9 cellular contexts compared by ENCODE assay signal in the genomic region with DNA sequence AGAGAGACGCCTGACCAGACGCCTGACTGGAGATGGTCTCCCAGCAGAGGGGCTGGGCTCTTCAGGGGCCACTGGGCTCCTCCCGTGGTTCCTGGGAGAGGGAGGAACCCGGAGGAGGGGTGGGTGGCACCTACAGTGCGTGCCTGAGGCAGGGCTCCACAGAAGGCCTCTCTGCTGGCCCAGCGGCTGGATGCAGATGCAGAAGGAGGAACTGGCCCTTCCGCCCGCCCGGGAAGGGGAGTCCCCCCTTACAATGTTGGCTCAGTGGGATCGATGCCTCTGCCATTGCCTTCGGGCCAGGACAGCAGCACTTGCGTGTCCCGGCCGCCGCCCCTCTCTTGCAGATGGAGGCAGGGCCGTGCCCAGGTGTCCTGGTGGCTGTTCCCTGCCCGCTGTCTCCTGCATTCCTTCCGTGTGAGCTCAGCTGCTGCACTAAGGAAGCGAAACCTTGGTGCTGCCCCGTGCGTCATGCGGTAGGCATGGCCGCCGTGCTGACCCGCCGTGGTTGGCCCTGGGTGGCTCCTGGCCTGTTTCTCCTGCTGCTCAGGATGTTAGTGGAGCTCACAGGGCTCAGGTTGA. TPM values are rescaled to one million over a fixed set of nuclear protein-coding genes. Genes with fewer than 3 reads are reported as not detected.
DNase-seq lines count a peak whose midpoint lies in the region; ATAC-seq and TF ChIP-seq lines count a peak whose summit lies in the region.
"Had no signal": no experiment of that assay in that cellular context is flagged by ENCODE, and none has a peak within 500 bp of the region (broad histone marks: within the 10 kb centered on the region; RNA-seq: fewer than 3 reads in every experiment).

No MANE protein-coding gene starts in this region.

- peaks cover 11 to 84% (median 74%) of the 10 kb centered on the region in 9 donors for H3K4me1 ChIP-seq in heart right ventricle

- H3K27ac ChIP-seq in heart right ventricle = peak overlapping the region in 9 of 10 donors; percentile 2 to 73 (median 56)

- whole genome bisulfite sequencing in heart right ventricle, 2 donors = 68 to 70% methylated on average over 26 of the region's 26 CpGs

- DNase-seq in SW480 (ENCODE audit: low spot score) (peak; percentile 85), heart right ventricle (peak in 1 of 2 donors; percentile 65), sciatic nerve (ENCODE audit: low spot score) (no peak), SKM-1 (lab: John Stamatoyannopoulos, UW; ENCODE audit: unreplicated experiment) (no peak), AG08396 (ENCODE audit: low spot score) (no peak)
- DNase-seq in activated CD4-positive, alpha-beta T cell treated with anti-CD3 and anti-CD28 coated beads for 48 hours = no peak
- DNase-seq: NCI-H2107 had no signal

- H3K27me3 ChIP-seq in heart right ventricle = no peaks in the 10 kb centered on the region

- ATAC-seq in GM19025 (IDR thresholded peaks at IDR 0.05; ENCODE audit: low read depth, unreplicated experiment) (peak; percentile 49), heart right ventricle (peak in 7 of 8 donors; percentile 23 to 47 (median 35)), sciatic nerve (peak; percentile 61), HG03039 (IDR thresholded peaks at IDR 0.05; ENCODE audit: unreplicated experiment) (no peak)

- no peak for TF ChIP-seq CTCF in heart right ventricle (IDR thresholded peaks at IDR 0.05)

- H3K9me3 ChIP-seq in heart right ventricle = no peaks in the 10 kb centered on the region

- H3K36me3 ChIP-seq in heart right ventricle = peaks cover 0 to 7% (median 0%) of the 10 kb centered on the region in 9 donors

- H3K4me3 ChIP-seq in heart right ventricle = peak overlapping the region in 4 of 10 donors; percentile 11 to 34 (median 26)

- intact Hi-C loops in heart right ventricle (cut with DNase I) (no loop called here), sciatic nerve (cut with DNase I) (no loop called here)

RNA-seq across cellular contexts. Expression of a gene that starts 15.1 kb away (rescaled TPM):
- total RNA-seq in heart right ventricle (10 to 100 TPM in 9 of 10 donors, 1 to 10 TPM in 1; 9.5 to 25.8 (median 13.8) TPM), sciatic nerve (50.9 TPM)
- 10 to 100 TPM; 16.1 to 18.7 TPM for polyA plus RNA-seq in heart right ventricle

RNA-seq across cellular contexts. Expression of a gene that starts 58.4 kb away (rescaled TPM):
- total RNA-seq in heart right ventricle = 10 to 100 TPM; 17.5 to 26.4 (median 22.1) TPM
- polyA plus RNA-seq in heart right ventricle = 10 to 100 TPM; 23.8 to 30.6 TPM
- total RNA-seq in sciatic nerve = 26.8 TPM
